Comparison of ENCODE assay signal across 15 cellular contexts in genomic region chr5:16886366-16886736, GRCh38. TPM values are rescaled to one million over a fixed set of nuclear protein-coding genes. Genes with fewer than 3 reads are reported as not detected.
DNase-seq lines count a peak whose midpoint lies in the region; ATAC-seq and TF ChIP-seq lines count a peak whose summit lies in the region.
"Had no signal": no experiment of that assay in that cellular context is flagged by ENCODE, and none has a peak within 500 bp of the region (broad histone marks: within the 10 kb centered on the region; RNA-seq: fewer than 3 reads in every experiment).

No MANE protein-coding gene starts in this region.

- no peak for TF ChIP-seq POLR2A in body of pancreas (IDR thresholded peaks at IDR 0.05)

- H3K27me3 ChIP-seq in body of pancreas (no peaks in the 10 kb centered on the region), lung (ENCODE audit: control insufficient read depth, insufficient read depth) (no peaks in the 10 kb centered on the region)

- H3K27ac Mint-ChIP-seq in type B pancreatic cell, result peak overlapping the region; percentile 26
- no peak overlapping the region for H3K27ac Mint-ChIP-seq in T-helper 2 cell treated with Interferon-gamma antibody and Interleukin-4, amounts not matched to agents 5 μg/mL and 100 μg/mL, for 36 hours
- H3K27ac Mint-ChIP-seq: stimulated activated naive CD8-positive, alpha-beta T cell treated with anti-CD3 and anti-CD28 coated beads, Interleukin-15, Interleukin-2, amounts not matched to agents 100 ng/mL and 50 ng/mL, for 24 hours had no signal

- whole genome bisulfite sequencing in body of pancreas, 2 donors, result 79 to 81% methylated on average over 7 of the region's 7 CpGs
- 77 to 84% methylated on average over 7 of the region's 7 CpGs for WGBS in lung, 2 donors

- intact Hi-C loops in body of pancreas (cut with DNase I), result no loop called here

- no peaks in the 10 kb centered on the region for H3K27me3 Mint-ChIP-seq in type B pancreatic cell
- H3K27me3 Mint-ChIP-seq in T-helper 2 cell treated with Interferon-gamma antibody and Interleukin-4, amounts not matched to agents 5 μg/mL and 100 μg/mL, for 36 hours (ENCODE audit: low read depth), result no peaks in the 10 kb centered on the region

- no peaks in the 10 kb centered on the region for H3K9me3 Mint-ChIP-seq in type B pancreatic cell
- no peaks in the 10 kb centered on the region for H3K9me3 Mint-ChIP-seq in T-helper 2 cell treated with Interferon-gamma antibody and Interleukin-4, amounts not matched to agents 5 μg/mL and 100 μg/mL, for 36 hours
- H3K9me3 Mint-ChIP-seq: stimulated activated naive CD8-positive, alpha-beta T cell treated with anti-CD3 and anti-CD28 coated beads, Interleukin-15, Interleukin-2, amounts not matched to agents 100 ng/mL and 50 ng/mL, for 24 hours had no signal

- peak; percentile 60 for DNase-seq in HS-27A (ENCODE audit: low read depth)
- peak in 1 of 4 donors; percentile 32 for DNase-seq in body of pancreas
- DNase-seq in lung (ENCODE audit: low spot score), result no peak
- no peak for DNase-seq in type B pancreatic cell (ENCODE audit: extremely low spot score, unreplicated experiment)
- DNase-seq in T-helper 2 cell treated with Interferon-gamma antibody and Interleukin-4, amounts not matched to agents 5 μg/mL and 100 μg/mL, for 36 hours (ENCODE audit: low spot score), result no peak
- DNase-seq in pons (ENCODE audit: low spot score), result no peak
- DNase-seq in DMS53 treated with DMSO at 0.1 percent for 48 hours (lab: John Stamatoyannopoulos, UW; ENCODE audit: unreplicated experiment), result no peak
- DNase-seq in NCI-H1930 (lab: John Stamatoyannopoulos, UW), result no peak
- DNase-seq: activated T-cell treated with anti-CD3 and anti-CD28 coated beads, Interleukin-2, amount 50 U/mL, for 1 hour; DMS53; Karpas-422; kidney glomerular epithelial cell; NCI-H2227 treated with DMSO at 0.1 percent for 48 hours; stimulated activated CD4-positive, alpha-beta T cell treated with anti-CD3 and anti-CD28 coated beads, Interleukin-4, amount 100 ng/mL, for 1 hour had no signal

- H3K4me3 Mint-ChIP-seq in type B pancreatic cell, result no peak overlapping the region
- H3K4me3 Mint-ChIP-seq in T-helper 2 cell treated with Interferon-gamma antibody and Interleukin-4, amounts not matched to agents 5 μg/mL and 100 μg/mL, for 36 hours, result no peak overlapping the region
- H3K4me3 Mint-ChIP-seq: stimulated activated naive CD8-positive, alpha-beta T cell treated with anti-CD3 and anti-CD28 coated beads, Interleukin-15, Interleukin-2, amounts not matched to agents 100 ng/mL and 50 ng/mL, for 24 hours had no signal

- ATAC-seq in body of pancreas, result peak; percentile 17
- ATAC-seq in lung (ENCODE audit: insufficient read depth, low FRiP score), result peak; percentile 17

- no peak overlapping the region for H3K4me3 ChIP-seq in body of pancreas
- no peak overlapping the region for H3K4me3 ChIP-seq in lung

- H3K9me3 ChIP-seq in body of pancreas (no peaks in the 10 kb centered on the region), lung (ENCODE audit: control insufficient read depth in 2 of 2, insufficient read depth in 1 of 2, low read length in 1 of 2) (no peaks in the 10 kb centered on the region)

- H3K27ac ChIP-seq in body of pancreas (peak overlapping the region in 3 of 4 donors; percentile 54 to 71 (median 61)), lung (ENCODE audit: low read depth in 1 of 2, low read length in 1 of 2) (peak overlapping the region in 1 of 2 donors; percentile 63)

- no peaks in the 10 kb centered on the region for H3K36me3 Mint-ChIP-seq in type B pancreatic cell
- H3K36me3 Mint-ChIP-seq in T-helper 2 cell treated with Interferon-gamma antibody and Interleukin-4, amounts not matched to agents 5 μg/mL and 100 μg/mL, for 36 hours (ENCODE audit: low read depth), result no peaks in the 10 kb centered on the region

- H3K4me1 ChIP-seq in body of pancreas, result peaks cover 94% of the 10 kb centered on the region
- peaks cover 3 to 20% of the 10 kb centered on the region in 2 donors for H3K4me1 ChIP-seq in lung (ENCODE audit: control insufficient read depth in 2 of 2, insufficient read depth in 2 of 2, low read length in 2 of 2)

- peaks cover 56% of the 10 kb centered on the region for H3K4me1 Mint-ChIP-seq in type B pancreatic cell (ENCODE audit: unreplicated experiment)
- H3K4me1 Mint-ChIP-seq in T-helper 2 cell treated with Interferon-gamma antibody and Interleukin-4, amounts not matched to agents 5 μg/mL and 100 μg/mL, for 36 hours (ENCODE audit: low read depth), result no peaks in the 10 kb centered on the region

- no peaks in the 10 kb centered on the region for H3K36me3 ChIP-seq in body of pancreas (replicated peaks in 1 of 2; ENCODE audit: insufficient read depth in 1 of 2, low read depth in 2 of 2)
- no peaks in the 10 kb centered on the region for H3K36me3 ChIP-seq in lung (ENCODE audit: control insufficient read depth in 2 of 2, insufficient read depth in 2 of 2, low read length in 2 of 2)

- TF ChIP-seq CTCF in body of pancreas (IDR thresholded peaks at IDR 0.05) (no peak), lung (IDR thresholded peaks at IDR 0.05; ENCODE audit: control extremely low read depth, extremely low read depth) (no peak), type B pancreatic cell (conservative IDR thresholded peaks at IDR 0.05) (no peak)

RNA-seq across cellular contexts. Expression of gene MYO10, which starts 49.7 kb away (rescaled TPM):
- total RNA-seq in body of pancreas (100 to 1,000 TPM in 1 of 2 donors, 10 to 100 TPM in 1; 35.8 to 162 TPM), lung (10 to 100 TPM; 40.6 to 71.5 TPM), type B pancreatic cell (ENCODE audit: low replicate concordance) (33.6 and 52.5 TPM in 2 replicates)
- 10 to 100 TPM; 10.6 to 15.9 TPM for polyA plus RNA-seq in lung
